Comparison of ENCODE assay signal across 11 cellular contexts in the genomic region with DNA sequence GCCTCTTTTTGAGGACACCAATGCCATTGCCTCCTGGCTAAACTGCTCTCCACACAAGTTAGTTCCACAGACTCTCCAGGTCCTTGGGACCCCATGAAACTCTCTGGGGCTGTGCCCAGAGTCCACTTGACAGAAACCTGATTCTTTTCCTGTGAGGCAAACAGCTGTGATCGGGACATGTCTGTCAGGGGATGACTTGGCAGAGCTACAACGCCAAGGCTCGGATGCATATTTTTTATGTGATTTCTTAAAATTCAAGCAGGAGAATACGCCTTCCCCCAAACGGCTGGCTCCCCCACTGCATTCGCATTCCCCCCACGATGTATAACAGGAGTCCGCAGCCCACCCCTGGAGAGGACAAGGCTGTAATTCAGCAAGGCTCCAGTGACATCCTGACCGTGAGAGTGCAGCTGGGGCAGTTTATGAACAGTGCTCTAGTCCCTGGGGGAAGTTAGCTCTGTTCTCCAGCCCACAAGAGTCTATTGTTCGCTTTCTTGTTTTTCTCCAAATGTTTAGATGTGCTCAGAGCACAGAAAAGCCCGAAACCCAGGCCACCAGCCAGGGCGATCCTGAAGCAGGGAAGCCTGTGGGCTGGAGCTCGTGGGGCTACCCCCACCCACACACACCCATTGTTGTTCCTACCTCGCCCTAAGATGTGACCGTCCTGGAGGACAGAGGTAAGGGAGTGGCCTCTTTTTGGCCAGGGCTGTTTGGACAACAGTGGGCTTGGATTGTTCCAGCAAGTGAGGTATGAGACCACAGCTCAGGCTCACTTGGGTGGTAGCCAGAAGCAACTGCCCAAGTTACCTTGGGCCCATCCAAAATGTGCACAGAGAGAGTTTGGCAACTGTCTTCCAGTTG.
DNase-seq lines count a peak whose midpoint lies in the region; ATAC-seq, FAIRE-seq and TF ChIP-seq lines count a peak whose summit lies in the region.
"Had no signal": no experiment of that assay in that cellular context is flagged by ENCODE, and none has a peak within 500 bp of the region (broad histone marks: within the 10 kb centered on the region; RNA-seq: fewer than 3 reads in every experiment).

No MANE protein-coding gene starts in this region.

- peaks cover 1% of the 10 kb centered on the region for H3K4me1 Mint-ChIP-seq in glutamatergic neuron (ENCODE audit: low read depth, unreplicated experiment)

- no peaks in the 10 kb centered on the region for H3K36me3 Mint-ChIP-seq in glutamatergic neuron (ENCODE audit: unreplicated experiment)
- H3K36me3 Mint-ChIP-seq: activated naive CD8-positive, alpha-beta T cell; T-cell had no signal

- DNase-seq in COLO829 (ENCODE audit: low spot score) (peak; percentile 87), astrocyte of the hippocampus (ENCODE audit: low read depth, low spot score) (peak; percentile 36), left ventricle myocardium inferior (peak; percentile 63), prostate gland (ENCODE audit: low spot score) (no peak), GM12891 (ENCODE audit: insufficient read length, low spot score) (no peak), glutamatergic neuron (no peak), left colon (no peak), DMS114 treated with DMSO at 0.1 percent for 48 hours (lab: John Stamatoyannopoulos, UW; ENCODE audit: unreplicated experiment) (no peak)
- DNase-seq: T-cell had no signal

- H3K27me3 ChIP-seq in left ventricle myocardium inferior (ENCODE audit: low read depth) (no peaks in the 10 kb centered on the region), prostate gland (replicated peaks; ENCODE audit: insufficient read depth) (no peaks in the 10 kb centered on the region)

- ATAC-seq in left colon: no peak
- ATAC-seq: T-cell had no signal

- peaks cover 1% of the 10 kb centered on the region for H3K27me3 Mint-ChIP-seq in glutamatergic neuron (ENCODE audit: unreplicated experiment)
- H3K27me3 Mint-ChIP-seq: activated naive CD8-positive, alpha-beta T cell; T-cell had no signal

- no peaks in the 10 kb centered on the region for H3K9me3 Mint-ChIP-seq in glutamatergic neuron (ENCODE audit: unreplicated experiment)
- H3K9me3 Mint-ChIP-seq: T-cell had no signal

- no peak overlapping the region for H3K27ac Mint-ChIP-seq in glutamatergic neuron (ENCODE audit: unreplicated experiment)
- H3K27ac Mint-ChIP-seq: activated naive CD8-positive, alpha-beta T cell; T-cell had no signal

- H3K36me3 ChIP-seq in left ventricle myocardium inferior: no peaks in the 10 kb centered on the region
- no peaks in the 10 kb centered on the region for H3K36me3 ChIP-seq in prostate gland
- H3K36me3 ChIP-seq: thoracic aorta had no signal

- H3K4me3 Mint-ChIP-seq in glutamatergic neuron (ENCODE audit: unreplicated experiment): no peak overlapping the region
- H3K4me3 Mint-ChIP-seq: activated naive CD8-positive, alpha-beta T cell; T-cell had no signal

- 29% methylated on average over 15 of the region's 15 CpGs for WGBS in prostate gland

- H3K4me1 ChIP-seq in left ventricle myocardium inferior (peaks cover 58% of the 10 kb centered on the region), prostate gland (replicated peaks) (peaks cover 8% of the 10 kb centered on the region)

- H3K27ac ChIP-seq in left ventricle myocardium inferior (replicated peaks): peak overlapping the region; percentile 86
- H3K27ac ChIP-seq in prostate gland: peak overlapping the region; percentile 55 to 57

- TF ChIP-seq POLR2A in prostate gland (IDR thresholded peaks at IDR 0.05) (no peak), GM12891 (IDR thresholded peaks at IDR 0.05; ENCODE audit: low read depth, low read length) (no peak)

- intact Hi-C loops in left ventricle myocardium inferior (cut with micrococcal nuclease) (no loop called here), prostate gland (cut with DNase I) (no loop called here), left colon (cut with DNase I, micrococcal nuclease) (no loop called here)

- FAIRE-seq in GM12891 (lab: Jason Lieb, UNC): no peak

- H3K9me3 ChIP-seq in left ventricle myocardium inferior (replicated peaks) (no peaks in the 10 kb centered on the region), prostate gland (no peaks in the 10 kb centered on the region)
- H3K9me3 ChIP-seq: thoracic aorta had no signal

- H3K4me3 ChIP-seq in left ventricle myocardium inferior (peak overlapping the region; percentile 10), prostate gland (no peak overlapping the region)
- H3K4me3 ChIP-seq: thoracic aorta had no signal

- no peak for TF ChIP-seq CTCF in left ventricle myocardium inferior (IDR thresholded peaks at IDR 0.05; ENCODE audit: borderline replicate concordance)
- TF ChIP-seq CTCF in prostate gland (IDR thresholded peaks at IDR 0.05): no peak
- no peak for TF ChIP-seq CTCF in glutamatergic neuron (IDR thresholded peaks at IDR 0.05; ENCODE audit: partially characterized antibody, unreplicated experiment)

TF ChIP-seq in GM12891, 5 proteins besides CTCF, POLR2A, EP300 and RAD21:
- TF ChIP-seq PAX5 (IDR thresholded peaks at IDR 0.05; ENCODE audit: insufficient read depth, low read length, severe bottlenecking) (no peak), POLR2AphosphoS5 (IDR thresholded peaks at IDR 0.05; ENCODE audit: low read depth, low read length) (no peak), TAF1 (IDR thresholded peaks at IDR 0.05; ENCODE audit: low read depth, low read length) (no peak), POU2F2 (IDR thresholded peaks at IDR 0.05; ENCODE audit: low read depth, low read length) (no peak), SPI1 (IDR thresholded peaks at IDR 0.05; ENCODE audit: low read depth, low read length) (no peak)

Comparison
In these comparisons a context has a peak if more than half of its experiments do, and no peak if none do; other contexts are left out.
1. DNase-seq: peak in COLO829 (single experiment), astrocyte of the hippocampus (single experiment) and left ventricle myocardium inferior (single experiment); none in prostate gland (single experiment), GM12891 (single experiment), glutamatergic neuron (single experiment), left colon (0 of 2) and DMS114 treated with DMSO at 0.1 percent for 48 hours (single experiment).